17 cellular contexts compared by ENCODE assay signal in the genomic region with DNA sequence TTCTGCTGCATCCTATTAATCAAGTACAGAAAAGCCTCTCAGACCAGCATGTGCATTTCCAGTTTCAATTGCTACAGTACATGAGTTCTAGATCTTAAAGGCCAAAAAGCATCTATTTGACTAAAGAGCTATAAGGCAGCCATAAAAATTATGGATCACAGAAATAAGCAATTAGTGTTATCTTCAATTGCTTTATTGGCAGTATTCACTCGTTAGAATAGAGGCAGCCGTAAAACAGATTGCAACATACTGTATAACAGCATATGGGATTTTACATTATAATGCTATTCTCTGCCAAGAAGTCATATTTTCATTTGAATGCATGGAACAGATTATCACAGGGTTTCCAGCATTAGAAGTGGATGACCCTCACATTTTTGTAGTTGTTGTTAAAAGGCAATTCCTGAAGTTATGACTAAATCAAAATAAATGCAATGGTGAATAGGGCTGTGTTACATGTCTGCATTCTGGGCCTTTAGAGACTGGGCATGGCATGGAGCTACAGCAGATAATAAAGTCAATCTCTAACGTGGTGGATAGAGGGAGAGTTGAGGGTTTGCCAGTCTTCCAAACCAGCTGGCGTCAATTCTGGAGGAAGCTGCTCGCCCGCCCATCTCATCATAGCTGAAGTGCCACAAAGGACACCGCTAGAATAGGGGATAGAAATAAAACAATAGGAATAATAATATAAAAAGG.
"Had no signal": no experiment of that assay in that cellular context is flagged by ENCODE, and none has a peak within 500 bp of the region (broad histone marks: within the 10 kb centered on the region; RNA-seq: fewer than 3 reads in every experiment).

No MANE protein-coding gene starts in this region.

- ATAC-seq: heart left ventricle; naive thymus-derived CD8-positive, alpha-beta T cell; T-helper 17 cell; upper lobe of right lung had no signal

- H3K36me3 ChIP-seq: esophagus muscularis mucosa, heart left ventricle, neutrophil, upper lobe of right lung had no signal

- DNase-seq: activated CD4-positive, alpha-beta T cell treated with anti-CD3 and anti-CD28 coated beads, Interleukin-2, amount 50 U/mL, for 1 hour; activated CD4-positive, CD25-positive, alpha-beta regulatory T cell; activated effector memory CD4-positive, alpha-beta T cell treated with Interleukin-2 at 50 U/mL for 16 hours; activated T-cell treated with anti-CD3 and anti-CD28 coated beads, Interleukin-2, amount 50 U/mL, for 24 hours; foreskin melanocyte; heart left ventricle; naive thymus-derived CD8-positive, alpha-beta T cell; posterior cingulate gyrus; stimulated activated CD4-positive, alpha-beta T cell treated with anti-CD3 and anti-CD28 coated beads, Interleukin-2, amount 100 ng/mL, for 24 hours; stimulated activated naive CD4-positive, alpha-beta T cell; substantia nigra; T-helper 17 cell; upper lobe of right lung had no signal

- H3K27ac ChIP-seq: esophagus muscularis mucosa, heart left ventricle, neutrophil, upper lobe of right lung had no signal

- H3K27me3 ChIP-seq: esophagus muscularis mucosa, heart left ventricle, neutrophil, upper lobe of right lung had no signal

- H3K4me3 ChIP-seq: esophagus muscularis mucosa, heart left ventricle, upper lobe of right lung had no signal

- FAIRE-seq: bronchial epithelial cell, endometrium had no signal

- H3K4me1 ChIP-seq: esophagus muscularis mucosa, heart left ventricle, upper lobe of right lung had no signal

- H3K9me3 ChIP-seq: esophagus muscularis mucosa, heart left ventricle, neutrophil, upper lobe of right lung had no signal
